ENCODE assay signal across 1 cellular context in the genomic region with DNA sequence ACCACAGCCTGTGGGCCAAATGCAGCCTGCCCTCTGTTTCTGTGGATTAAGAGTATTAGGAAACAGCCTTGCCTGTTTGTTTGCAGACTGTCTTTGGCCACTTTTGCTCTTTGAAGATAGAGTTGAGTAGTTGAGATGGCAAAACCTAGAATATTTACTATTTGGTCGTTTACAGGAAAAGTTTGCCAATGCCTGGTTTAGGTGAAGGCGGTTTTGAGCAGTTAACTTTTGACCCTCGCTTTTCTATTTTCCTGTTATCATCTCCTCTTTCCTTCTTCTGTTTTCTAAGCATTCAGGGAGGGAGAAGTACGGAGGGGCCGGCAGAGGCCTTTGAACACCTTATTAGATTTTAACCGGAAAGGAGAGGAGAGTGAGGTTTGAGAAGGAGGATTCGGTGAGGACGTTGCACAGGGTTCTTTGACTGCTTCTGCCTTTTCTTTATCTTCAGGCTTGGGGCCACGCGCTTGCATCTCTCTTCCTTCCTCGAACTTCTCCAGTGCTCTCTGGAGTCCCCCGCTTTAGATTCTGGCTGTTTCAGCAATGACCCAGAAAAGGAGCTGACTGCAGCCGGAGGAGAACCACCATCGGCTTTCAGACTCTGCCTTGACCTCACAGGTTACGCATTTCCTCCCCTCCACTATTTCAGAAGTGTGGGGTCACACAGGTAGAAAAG.
TF ChIP-seq lines count a peak whose summit lies in the region.

No MANE protein-coding gene starts in this region.

TF ChIP-seq in HepG2, 621 proteins besides CTCF, POLR2A, EP300 and RAD21 (continued from another document and continues in another):
- TF ChIP-seq, protein P1, sequence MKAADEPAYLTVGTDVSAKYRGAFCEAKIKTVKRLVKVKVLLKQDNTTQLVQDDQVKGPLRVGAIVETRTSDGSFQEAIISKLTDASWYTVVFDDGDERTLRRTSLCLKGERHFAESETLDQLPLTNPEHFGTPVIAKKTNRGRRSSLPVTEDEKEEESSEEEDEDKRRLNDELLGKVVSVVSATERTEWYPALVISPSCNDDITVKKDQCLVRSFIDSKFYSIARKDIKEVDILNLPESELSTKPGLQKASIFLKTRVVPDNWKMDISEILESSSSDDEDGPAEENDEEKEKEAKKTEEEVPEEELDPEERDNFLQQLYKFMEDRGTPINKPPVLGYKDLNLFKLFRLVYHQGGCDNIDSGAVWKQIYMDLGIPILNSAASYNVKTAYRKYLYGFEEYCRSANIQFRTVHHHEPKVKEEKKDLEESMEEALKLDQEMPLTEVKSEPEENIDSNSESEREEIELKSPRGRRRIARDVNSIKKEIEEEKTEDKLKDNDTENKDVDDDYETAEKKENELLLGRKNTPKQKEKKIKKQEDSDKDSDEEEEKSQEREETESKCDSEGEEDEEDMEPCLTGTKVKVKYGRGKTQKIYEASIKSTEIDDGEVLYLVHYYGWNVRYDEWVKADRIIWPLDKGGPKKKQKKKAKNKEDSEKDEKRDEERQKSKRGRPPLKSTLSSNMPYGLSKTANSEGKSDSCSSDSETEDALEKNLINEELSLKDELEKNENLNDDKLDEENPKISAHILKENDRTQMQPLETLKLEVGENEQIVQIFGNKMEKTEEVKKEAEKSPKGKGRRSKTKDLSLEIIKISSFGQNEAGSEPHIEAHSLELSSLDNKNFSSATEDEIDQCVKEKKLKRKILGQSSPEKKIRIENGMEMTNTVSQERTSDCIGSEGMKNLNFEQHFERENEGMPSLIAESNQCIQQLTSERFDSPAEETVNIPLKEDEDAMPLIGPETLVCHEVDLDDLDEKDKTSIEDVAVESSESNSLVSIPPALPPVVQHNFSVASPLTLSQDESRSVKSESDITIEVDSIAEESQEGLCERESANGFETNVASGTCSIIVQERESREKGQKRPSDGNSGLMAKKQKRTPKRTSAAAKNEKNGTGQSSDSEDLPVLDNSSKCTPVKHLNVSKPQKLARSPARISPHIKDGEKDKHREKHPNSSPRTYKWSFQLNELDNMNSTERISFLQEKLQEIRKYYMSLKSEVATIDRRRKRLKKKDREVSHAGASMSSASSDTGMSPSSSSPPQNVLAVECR (CRISPR knock-in tag; IDR thresholded peaks at IDR 0.05; ENCODE audit: borderline replicate concordance): peak; percentile 48; the same call in 1 of the 2 replicates
- TF ChIP-seq ZNF792 (CRISPR knock-in tag; IDR thresholded peaks at IDR 0.05) (peak; percentile 82), CBFB (CRISPR knock-in tag; IDR thresholded peaks at IDR 0.05) (peak; percentile 88), PAX8 (CRISPR knock-in tag; IDR thresholded peaks at IDR 0.05; ENCODE audit: borderline replicate concordance) (no peak), HOXA5 (CRISPR knock-in tag; IDR thresholded peaks at IDR 0.05) (peak; percentile 64), ELF1 (CRISPR knock-in tag; IDR thresholded peaks at IDR 0.05) (peak; percentile 39; the same call in 1 of the 2 replicates), CHCHD3 (CRISPR knock-in tag; IDR thresholded peaks at IDR 0.05) (no peak), ZNF121 (CRISPR knock-in tag; IDR thresholded peaks at IDR 0.05) (0 out of 2 replicates have a peak, but pooled peaks have one; percentile 12), ZNF24 (IDR thresholded peaks at IDR 0.05) (0 out of 2 replicates have a peak, but pooled peaks have one; percentile 34), ETV6 (CRISPR knock-in tag; conservative IDR thresholded peaks at IDR 0.05) (no peak), BRCA1 (CRISPR knock-in tag; IDR thresholded peaks at IDR 0.05) (0 out of 2 replicates have a peak, but pooled peaks have one; percentile 86), FOSL2 (CRISPR knock-in tag; IDR thresholded peaks at IDR 0.05) (peak; percentile 84), ZNF558 (CRISPR knock-in tag; IDR thresholded peaks at IDR 0.05; ENCODE audit: borderline replicate concordance) (no peak), CBX1 (IDR thresholded peaks at IDR 0.05; ENCODE audit: low read depth) (peak; percentile 16), ZNF354B (CRISPR knock-in tag; IDR thresholded peaks at IDR 0.05) (no peak), ZNF766 (CRISPR knock-in tag; IDR thresholded peaks at IDR 0.05; ENCODE audit: borderline replicate concordance) (0 out of 2 replicates have a peak, but pooled peaks have one; percentile 25), ZNF331 (CRISPR knock-in tag; IDR thresholded peaks at IDR 0.05) (peak; percentile 92), ZNF816 (CRISPR knock-in tag; IDR thresholded peaks at IDR 0.05; ENCODE audit: borderline replicate concordance) (0 out of 2 replicates have a peak, but pooled peaks have one; percentile 71), CREM (IDR thresholded peaks at IDR 0.05) (peak; percentile 98), CREM (CRISPR knock-in tag; IDR thresholded peaks at IDR 0.05) (no peak), KDM5A (IDR thresholded peaks at IDR 0.05; ENCODE audit: borderline replicate concordance, low read length) (peak; percentile 51; the same call in 1 of the 2 replicates), PHF8 (CRISPR knock-in tag; IDR thresholded peaks at IDR 0.05) (0 out of 2 replicates have a peak, but pooled peaks have one; percentile 27), ZNF557 (CRISPR knock-in tag; IDR thresholded peaks at IDR 0.05) (0 out of 2 replicates have a peak, but pooled peaks have one; percentile 38), JUNB (CRISPR knock-in tag; IDR thresholded peaks at IDR 0.05; ENCODE audit: borderline replicate concordance) (no peak; the same call in 1 of the 2 replicates)
- TF ChIP-seq, protein P2, sequence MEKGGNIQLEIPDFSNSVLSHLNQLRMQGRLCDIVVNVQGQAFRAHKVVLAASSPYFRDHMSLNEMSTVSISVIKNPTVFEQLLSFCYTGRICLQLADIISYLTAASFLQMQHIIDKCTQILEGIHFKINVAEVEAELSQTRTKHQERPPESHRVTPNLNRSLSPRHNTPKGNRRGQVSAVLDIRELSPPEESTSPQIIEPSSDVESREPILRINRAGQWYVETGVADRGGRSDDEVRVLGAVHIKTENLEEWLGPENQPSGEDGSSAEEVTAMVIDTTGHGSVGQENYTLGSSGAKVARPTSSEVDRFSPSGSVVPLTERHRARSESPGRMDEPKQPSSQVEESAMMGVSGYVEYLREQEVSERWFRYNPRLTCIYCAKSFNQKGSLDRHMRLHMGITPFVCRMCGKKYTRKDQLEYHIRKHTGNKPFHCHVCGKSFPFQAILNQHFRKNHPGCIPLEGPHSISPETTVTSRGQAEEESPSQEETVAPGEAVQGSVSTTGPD (CRISPR knock-in tag; IDR thresholded peaks at IDR 0.05): peak; percentile 99
- TF ChIP-seq, protein P3, sequence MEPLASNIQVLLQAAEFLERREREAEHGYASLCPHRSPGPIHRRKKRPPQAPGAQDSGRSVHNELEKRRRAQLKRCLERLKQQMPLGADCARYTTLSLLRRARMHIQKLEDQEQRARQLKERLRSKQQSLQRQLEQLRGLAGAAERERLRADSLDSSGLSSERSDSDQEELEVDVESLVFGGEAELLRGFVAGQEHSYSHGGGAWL (CRISPR knock-in tag; IDR thresholded peaks at IDR 0.05): no peak
- TF ChIP-seq, protein P4, sequence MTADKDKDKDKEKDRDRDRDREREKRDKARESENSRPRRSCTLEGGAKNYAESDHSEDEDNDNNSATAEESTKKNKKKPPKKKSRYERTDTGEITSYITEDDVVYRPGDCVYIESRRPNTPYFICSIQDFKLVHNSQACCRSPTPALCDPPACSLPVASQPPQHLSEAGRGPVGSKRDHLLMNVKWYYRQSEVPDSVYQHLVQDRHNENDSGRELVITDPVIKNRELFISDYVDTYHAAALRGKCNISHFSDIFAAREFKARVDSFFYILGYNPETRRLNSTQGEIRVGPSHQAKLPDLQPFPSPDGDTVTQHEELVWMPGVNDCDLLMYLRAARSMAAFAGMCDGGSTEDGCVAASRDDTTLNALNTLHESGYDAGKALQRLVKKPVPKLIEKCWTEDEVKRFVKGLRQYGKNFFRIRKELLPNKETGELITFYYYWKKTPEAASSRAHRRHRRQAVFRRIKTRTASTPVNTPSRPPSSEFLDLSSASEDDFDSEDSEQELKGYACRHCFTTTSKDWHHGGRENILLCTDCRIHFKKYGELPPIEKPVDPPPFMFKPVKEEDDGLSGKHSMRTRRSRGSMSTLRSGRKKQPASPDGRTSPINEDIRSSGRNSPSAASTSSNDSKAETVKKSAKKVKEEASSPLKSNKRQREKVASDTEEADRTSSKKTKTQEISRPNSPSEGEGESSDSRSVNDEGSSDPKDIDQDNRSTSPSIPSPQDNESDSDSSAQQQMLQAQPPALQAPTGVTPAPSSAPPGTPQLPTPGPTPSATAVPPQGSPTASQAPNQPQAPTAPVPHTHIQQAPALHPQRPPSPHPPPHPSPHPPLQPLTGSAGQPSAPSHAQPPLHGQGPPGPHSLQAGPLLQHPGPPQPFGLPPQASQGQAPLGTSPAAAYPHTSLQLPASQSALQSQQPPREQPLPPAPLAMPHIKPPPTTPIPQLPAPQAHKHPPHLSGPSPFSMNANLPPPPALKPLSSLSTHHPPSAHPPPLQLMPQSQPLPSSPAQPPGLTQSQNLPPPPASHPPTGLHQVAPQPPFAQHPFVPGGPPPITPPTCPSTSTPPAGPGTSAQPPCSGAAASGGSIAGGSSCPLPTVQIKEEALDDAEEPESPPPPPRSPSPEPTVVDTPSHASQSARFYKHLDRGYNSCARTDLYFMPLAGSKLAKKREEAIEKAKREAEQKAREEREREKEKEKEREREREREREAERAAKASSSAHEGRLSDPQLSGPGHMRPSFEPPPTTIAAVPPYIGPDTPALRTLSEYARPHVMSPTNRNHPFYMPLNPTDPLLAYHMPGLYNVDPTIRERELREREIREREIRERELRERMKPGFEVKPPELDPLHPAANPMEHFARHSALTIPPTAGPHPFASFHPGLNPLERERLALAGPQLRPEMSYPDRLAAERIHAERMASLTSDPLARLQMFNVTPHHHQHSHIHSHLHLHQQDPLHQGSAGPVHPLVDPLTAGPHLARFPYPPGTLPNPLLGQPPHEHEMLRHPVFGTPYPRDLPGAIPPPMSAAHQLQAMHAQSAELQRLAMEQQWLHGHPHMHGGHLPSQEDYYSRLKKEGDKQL (CRISPR knock-in tag; IDR thresholded peaks at IDR 0.05; ENCODE audit: low read depth): peak; percentile 83; the same call in 1 of the 2 replicates
- TF ChIP-seq, protein P5, sequence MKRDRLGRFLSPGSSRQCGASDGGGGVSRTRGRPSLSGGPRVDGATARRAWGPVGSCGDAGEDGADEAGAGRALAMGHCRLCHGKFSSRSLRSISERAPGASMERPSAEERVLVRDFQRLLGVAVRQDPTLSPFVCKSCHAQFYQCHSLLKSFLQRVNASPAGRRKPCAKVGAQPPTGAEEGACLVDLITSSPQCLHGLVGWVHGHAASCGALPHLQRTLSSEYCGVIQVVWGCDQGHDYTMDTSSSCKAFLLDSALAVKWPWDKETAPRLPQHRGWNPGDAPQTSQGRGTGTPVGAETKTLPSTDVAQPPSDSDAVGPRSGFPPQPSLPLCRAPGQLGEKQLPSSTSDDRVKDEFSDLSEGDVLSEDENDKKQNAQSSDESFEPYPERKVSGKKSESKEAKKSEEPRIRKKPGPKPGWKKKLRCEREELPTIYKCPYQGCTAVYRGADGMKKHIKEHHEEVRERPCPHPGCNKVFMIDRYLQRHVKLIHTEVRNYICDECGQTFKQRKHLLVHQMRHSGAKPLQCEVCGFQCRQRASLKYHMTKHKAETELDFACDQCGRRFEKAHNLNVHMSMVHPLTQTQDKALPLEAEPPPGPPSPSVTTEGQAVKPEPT (CRISPR knock-in tag; IDR thresholded peaks at IDR 0.05; ENCODE audit: low read depth): 0 out of 2 replicates have a peak, but pooled peaks have one; percentile 8
- TF ChIP-seq, protein P6, sequence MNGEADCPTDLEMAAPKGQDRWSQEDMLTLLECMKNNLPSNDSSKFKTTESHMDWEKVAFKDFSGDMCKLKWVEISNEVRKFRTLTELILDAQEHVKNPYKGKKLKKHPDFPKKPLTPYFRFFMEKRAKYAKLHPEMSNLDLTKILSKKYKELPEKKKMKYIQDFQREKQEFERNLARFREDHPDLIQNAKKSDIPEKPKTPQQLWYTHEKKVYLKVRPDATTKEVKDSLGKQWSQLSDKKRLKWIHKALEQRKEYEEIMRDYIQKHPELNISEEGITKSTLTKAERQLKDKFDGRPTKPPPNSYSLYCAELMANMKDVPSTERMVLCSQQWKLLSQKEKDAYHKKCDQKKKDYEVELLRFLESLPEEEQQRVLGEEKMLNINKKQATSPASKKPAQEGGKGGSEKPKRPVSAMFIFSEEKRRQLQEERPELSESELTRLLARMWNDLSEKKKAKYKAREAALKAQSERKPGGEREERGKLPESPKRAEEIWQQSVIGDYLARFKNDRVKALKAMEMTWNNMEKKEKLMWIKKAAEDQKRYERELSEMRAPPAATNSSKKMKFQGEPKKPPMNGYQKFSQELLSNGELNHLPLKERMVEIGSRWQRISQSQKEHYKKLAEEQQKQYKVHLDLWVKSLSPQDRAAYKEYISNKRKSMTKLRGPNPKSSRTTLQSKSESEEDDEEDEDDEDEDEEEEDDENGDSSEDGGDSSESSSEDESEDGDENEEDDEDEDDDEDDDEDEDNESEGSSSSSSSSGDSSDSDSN (CRISPR knock-in tag; IDR thresholded peaks at IDR 0.05): peak; percentile 46; the same call in 1 of the 2 replicates
- TF ChIP-seq, protein P7, sequence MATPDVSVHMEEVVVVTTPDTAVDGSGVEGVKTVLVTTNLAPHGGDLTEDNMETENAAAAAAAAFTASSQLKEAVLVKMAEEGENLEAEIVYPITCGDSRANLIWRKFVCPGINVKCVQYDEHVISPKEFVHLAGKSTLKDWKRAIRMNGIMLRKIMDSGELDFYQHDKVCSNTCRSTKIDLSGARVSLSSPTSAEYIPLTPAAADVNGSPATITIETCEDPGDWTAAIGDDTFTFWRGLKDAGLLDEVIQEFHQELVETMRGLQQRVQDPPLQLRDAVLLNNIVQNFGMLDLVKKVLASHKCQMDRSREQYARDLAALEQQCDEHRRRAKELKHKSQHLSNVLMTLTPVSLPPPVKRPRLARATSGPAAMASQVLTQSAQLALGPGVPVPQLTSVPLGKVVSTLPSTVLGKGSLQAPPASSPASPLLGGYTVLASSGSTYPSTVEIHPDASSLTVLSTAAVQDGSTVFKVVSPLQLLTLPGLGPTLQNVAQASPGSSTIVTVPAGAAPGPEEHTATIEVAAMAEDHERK (CRISPR knock-in tag; IDR thresholded peaks at IDR 0.05; ENCODE audit: low read depth): no peak
